In the genomic region with DNA sequence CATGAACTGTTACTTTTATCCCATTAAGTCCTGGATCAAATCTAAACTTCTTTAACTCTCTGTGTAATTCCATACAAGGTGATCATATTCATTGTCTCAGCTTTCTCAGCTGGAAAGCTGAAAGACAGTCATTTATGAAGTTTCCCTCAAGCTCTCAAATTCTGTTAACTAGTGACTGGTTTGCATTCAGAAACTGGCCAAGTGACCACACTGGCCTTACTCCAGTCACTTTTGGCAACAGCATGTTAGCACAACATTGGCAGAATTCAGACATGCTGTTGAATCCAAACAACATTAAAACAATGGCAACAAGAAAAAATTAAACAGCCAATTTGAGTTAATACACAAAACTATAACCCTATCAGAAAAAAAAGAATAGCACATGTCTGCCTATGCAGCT, we compare ENCODE assay signal across 25 cellular contexts.
"Had no signal": no experiment of that assay in that cellular context is flagged by ENCODE, and none has a peak within 500 bp of the region (broad histone marks: within the 10 kb centered on the region; RNA-seq: fewer than 3 reads in every experiment).

No MANE protein-coding gene starts in this region.

- ATAC-seq: activated naive CD8-positive, alpha-beta T cell treated with anti-CD3 and anti-CD28 coated beads, Interleukin-2, amount 50 U/mL, for 24 hours; activated T-cell treated with anti-CD3 and anti-CD28 coated beads, Interleukin-2, amount 50 U/mL, for 4 hours; activated T-helper 17 cell treated with anti-CD3 and anti-CD28 coated beads, Interleukin-2, amount 50 U/mL, for 72 hours; gastrocnemius medialis; left colon; naive thymus-derived CD8-positive, alpha-beta T cell; sciatic nerve; stimulated activated effector memory CD8-positive, alpha-beta T cell treated with anti-CD3 and anti-CD28 coated beads, Interleukin-12 subunit alpha, Interleukin-12 subunit beta, amount 100 ng/mL, for 72 hours; T-helper 17 cell had no signal

- H3K4me3 Mint-ChIP-seq: activated CD4-positive, alpha-beta memory T cell treated with anti-CD3 and anti-CD28 coated beads, Interleukin-2, amount 10 ng/mL, durations not matched to agents 7 days and 5 days; activated CD4-positive, alpha-beta T cell treated with anti-CD3 and anti-CD28 coated beads, Interleukin-2, amount 10 ng/mL, durations not matched to agents 24 days and 14 days; activated naive CD4-positive, alpha-beta T cell treated with anti-CD3 and anti-CD28 coated beads, Interleukin-2, amount 50 U/mL, for 24 hours; activated naive CD8-positive, alpha-beta T cell treated with anti-CD3 and anti-CD28 coated beads, Interleukin-2, amount 50 U/mL, for 24 hours; activated T-cell treated with anti-CD3 and anti-CD28 coated beads, Interleukin-2, amount 50 U/mL, for 4 hours; activated T-helper 17 cell treated with anti-CD3 and anti-CD28 coated beads, Interleukin-2, amount 50 U/mL, for 72 hours; memory B cell; naive thymus-derived CD8-positive, alpha-beta T cell; neural progenitor cell; stimulated activated effector memory CD8-positive, alpha-beta T cell treated with anti-CD3 and anti-CD28 coated beads, Interleukin-12 subunit alpha, Interleukin-12 subunit beta, amount 100 ng/mL, for 72 hours; stimulated activated naive CD8-positive, alpha-beta T cell treated with anti-CD3 and anti-CD28 coated beads, Interleukin-15, Interleukin-2, amounts not matched to agents 100 ng/mL and 50 ng/mL, for 24 hours; T-helper 17 cell had no signal

- H3K9me3 Mint-ChIP-seq: activated CD4-positive, alpha-beta memory T cell treated with anti-CD3 and anti-CD28 coated beads, Interleukin-2, amount 10 ng/mL, durations not matched to agents 7 days and 5 days; activated CD4-positive, alpha-beta T cell treated with anti-CD3 and anti-CD28 coated beads, Interleukin-2, amount 10 ng/mL, durations not matched to agents 24 days and 14 days; memory B cell; neural progenitor cell; stimulated activated naive CD8-positive, alpha-beta T cell treated with anti-CD3 and anti-CD28 coated beads, Interleukin-15, Interleukin-2, amounts not matched to agents 100 ng/mL and 50 ng/mL, for 24 hours had no signal

- H3K27me3 Mint-ChIP-seq: activated CD4-positive, alpha-beta memory T cell treated with anti-CD3 and anti-CD28 coated beads, Interleukin-2, amount 10 ng/mL, durations not matched to agents 7 days and 5 days; activated CD4-positive, alpha-beta T cell treated with anti-CD3 and anti-CD28 coated beads, Interleukin-2, amount 10 ng/mL, durations not matched to agents 24 days and 14 days; activated naive CD4-positive, alpha-beta T cell treated with anti-CD3 and anti-CD28 coated beads, Interleukin-2, amount 50 U/mL, for 24 hours; activated naive CD8-positive, alpha-beta T cell treated with anti-CD3 and anti-CD28 coated beads, Interleukin-2, amount 50 U/mL, for 24 hours; activated T-helper 17 cell treated with anti-CD3 and anti-CD28 coated beads, Interleukin-2, amount 50 U/mL, for 72 hours; memory B cell; naive thymus-derived CD8-positive, alpha-beta T cell; stimulated activated naive CD8-positive, alpha-beta T cell treated with anti-CD3 and anti-CD28 coated beads, Interleukin-15, Interleukin-2, amounts not matched to agents 100 ng/mL and 50 ng/mL, for 24 hours; T-helper 17 cell had no signal

- H3K4me1 Mint-ChIP-seq: activated CD4-positive, alpha-beta memory T cell treated with anti-CD3 and anti-CD28 coated beads, Interleukin-2, amount 10 ng/mL, durations not matched to agents 7 days and 5 days; activated CD4-positive, alpha-beta T cell treated with anti-CD3 and anti-CD28 coated beads, Interleukin-2, amount 10 ng/mL, durations not matched to agents 24 days and 14 days; activated naive CD4-positive, alpha-beta T cell treated with anti-CD3 and anti-CD28 coated beads, Interleukin-2, amount 50 U/mL, for 24 hours; activated naive CD8-positive, alpha-beta T cell treated with anti-CD3 and anti-CD28 coated beads, Interleukin-2, amount 50 U/mL, for 24 hours; activated T-helper 17 cell treated with anti-CD3 and anti-CD28 coated beads, Interleukin-2, amount 50 U/mL, for 72 hours; memory B cell; neural progenitor cell; stimulated activated effector memory CD8-positive, alpha-beta T cell treated with anti-CD3 and anti-CD28 coated beads, Interleukin-12 subunit alpha, Interleukin-12 subunit beta, amount 100 ng/mL, for 72 hours; T-helper 17 cell had no signal

- DNase-seq: activated CD4-positive, alpha-beta memory T cell treated with anti-CD3 and anti-CD28 coated beads, Interleukin-2, amount 10 ng/mL, durations not matched to agents 7 days and 5 days; activated CD4-positive, alpha-beta T cell treated with anti-CD3 and anti-CD28 coated beads, Interleukin-2, amount 10 ng/mL, durations not matched to agents 24 days and 14 days; activated CD4-positive, CD25-positive, alpha-beta regulatory T cell treated with anti-CD3 and anti-CD28 coated beads, Interleukin-2, amount 50 U/mL, for 72 hours; activated CD8-positive, alpha-beta memory T cell treated with anti-CD3 and anti-CD28 coated beads, Interleukin-2, amount 50 U/mL, for 48 hours; activated gamma-delta T cell treated with Interleukin-2 at 50 U/mL for 16 hours; activated naive CD8-positive, alpha-beta T cell treated with anti-CD3 and anti-CD28 coated beads, Interleukin-2, amount 50 U/mL, for 24 hours; activated T-cell treated with anti-CD3 and anti-CD28 coated beads, Interleukin-2, amount 50 U/mL, for 4 hours; central memory CD4-positive, alpha-beta T cell; dermis blood vessel endothelial cell; effector CD4-positive, alpha-beta T cell; gastrocnemius medialis; left colon; naive thymus-derived CD8-positive, alpha-beta T cell; stimulated activated CD4-positive, alpha-beta T cell treated with anti-CD3 and anti-CD28 coated beads, Interleukin-12 subunit alpha, Interleukin-12 subunit beta, amount 100 ng/mL, for 4 hours; stimulated activated CD4-positive, alpha-beta T cell treated with anti-CD3 and anti-CD28 coated beads, Interleukin-4, amount 100 ng/mL, for 1 hour; T-helper 17 cell; T1000; upper lobe of left lung had no signal

- H3K27ac Mint-ChIP-seq: activated CD4-positive, alpha-beta memory T cell treated with anti-CD3 and anti-CD28 coated beads, Interleukin-2, amount 10 ng/mL, durations not matched to agents 7 days and 5 days; activated CD4-positive, alpha-beta T cell treated with anti-CD3 and anti-CD28 coated beads, Interleukin-2, amount 10 ng/mL, durations not matched to agents 24 days and 14 days; activated naive CD4-positive, alpha-beta T cell treated with anti-CD3 and anti-CD28 coated beads, Interleukin-2, amount 50 U/mL, for 24 hours; activated naive CD8-positive, alpha-beta T cell treated with anti-CD3 and anti-CD28 coated beads, Interleukin-2, amount 50 U/mL, for 24 hours; activated T-helper 17 cell treated with anti-CD3 and anti-CD28 coated beads, Interleukin-2, amount 50 U/mL, for 72 hours; memory B cell; naive thymus-derived CD8-positive, alpha-beta T cell; neural progenitor cell; stimulated activated effector memory CD8-positive, alpha-beta T cell treated with anti-CD3 and anti-CD28 coated beads, Interleukin-12 subunit alpha, Interleukin-12 subunit beta, amount 100 ng/mL, for 72 hours; stimulated activated naive CD8-positive, alpha-beta T cell treated with anti-CD3 and anti-CD28 coated beads, Interleukin-15, Interleukin-2, amounts not matched to agents 100 ng/mL and 50 ng/mL, for 24 hours; T-helper 17 cell had no signal

- H3K36me3 Mint-ChIP-seq: activated naive CD4-positive, alpha-beta T cell treated with anti-CD3 and anti-CD28 coated beads, Interleukin-2, amount 50 U/mL, for 24 hours; memory B cell; naive thymus-derived CD8-positive, alpha-beta T cell; neural progenitor cell; stimulated activated effector memory CD8-positive, alpha-beta T cell treated with anti-CD3 and anti-CD28 coated beads, Interleukin-12 subunit alpha, Interleukin-12 subunit beta, amount 100 ng/mL, for 72 hours had no signal
